9 cellular contexts compared by ENCODE assay signal in genomic region chr13:110396913-110397379, GRCh38.
DNase-seq lines count a peak whose midpoint lies in the region; ATAC-seq and TF ChIP-seq lines count a peak whose summit lies in the region.
"Had no signal": no experiment of that assay in that cellular context is flagged by ENCODE, and none has a peak within 500 bp of the region (broad histone marks: within the 10 kb centered on the region; RNA-seq: fewer than 3 reads in every experiment).

No MANE protein-coding gene starts in this region.

- no peak for TF ChIP-seq POLR2A in lower leg skin (IDR thresholded peaks at IDR 0.05)

- H3K9me3 Mint-ChIP-seq in stimulated activated memory B cell treated with anti-CD40 and anti-IgM and Interleukin-4, amounts not matched to agents 10 μg/mL and 1 μg/mL and 100 μg/mL, for 72 hours: no peaks in the 10 kb centered on the region

- H3K4me3 ChIP-seq in choroid plexus epithelial cell (ENCODE audit: low read depth, low read length): peak overlapping the region; percentile 6
- no peak overlapping the region for H3K4me3 ChIP-seq in lower leg skin (ENCODE audit: low read depth, poor library complexity, severe bottlenecking)

- H3K4me1 Mint-ChIP-seq in stimulated activated memory B cell treated with anti-CD40 and anti-IgM and Interleukin-4, amounts not matched to agents 10 μg/mL and 1 μg/mL and 100 μg/mL, for 72 hours: no peaks in the 10 kb centered on the region

- no peak for TF ChIP-seq CTCF in choroid plexus epithelial cell (conservative IDR thresholded peaks at IDR 0.05; ENCODE audit: low read depth, low read length)
- no peak for TF ChIP-seq CTCF in lower leg skin (IDR thresholded peaks at IDR 0.05)

- intact Hi-C loops in lower leg skin (cut with DNase I; ENCODE audit: low total_unique reads): no loop called here

- DNase-seq in HK-2 (ENCODE audit: unreplicated experiment): peak; percentile 61
- peak; percentile 100 for DNase-seq in choroid plexus epithelial cell (ENCODE audit: low read depth)
- peak; percentile 90 to 97 for DNase-seq in lower leg skin (ENCODE audit: low spot score in 2 of 2)
- peak; percentile 47 for DNase-seq in superior temporal gyrus (ENCODE audit: extremely low spot score)
- DNase-seq in activated naive CD4-positive, alpha-beta T cell treated with anti-CD3 and anti-CD28 coated beads, Interleukin-2, amount 50 U/mL, for 16 hours: no peak
- no peak for DNase-seq in iPS-NIHi11 (ENCODE audit: low spot score)
- DNase-seq in T-helper 9 cell: no peak
- DNase-seq: NCI-H446 had no signal

- no peaks in the 10 kb centered on the region for H3K36me3 Mint-ChIP-seq in stimulated activated memory B cell treated with anti-CD40 and anti-IgM and Interleukin-4, amounts not matched to agents 10 μg/mL and 1 μg/mL and 100 μg/mL, for 72 hours

- WGBS in lower leg skin, 2 donors: 37 to 51% methylated on average over 11 of the region's 11 CpGs

- no peak for ATAC-seq in stimulated activated memory B cell treated with anti-CD40 and anti-IgM and Interleukin-4, amounts not matched to agents 10 μg/mL and 1 μg/mL and 100 μg/mL, for 72 hours

- H3K27ac Mint-ChIP-seq in stimulated activated memory B cell treated with anti-CD40 and anti-IgM and Interleukin-4, amounts not matched to agents 10 μg/mL and 1 μg/mL and 100 μg/mL, for 72 hours: no peak overlapping the region

- no peak overlapping the region for H3K4me3 Mint-ChIP-seq in stimulated activated memory B cell treated with anti-CD40 and anti-IgM and Interleukin-4, amounts not matched to agents 10 μg/mL and 1 μg/mL and 100 μg/mL, for 72 hours

- H3K27me3 Mint-ChIP-seq in stimulated activated memory B cell treated with anti-CD40 and anti-IgM and Interleukin-4, amounts not matched to agents 10 μg/mL and 1 μg/mL and 100 μg/mL, for 72 hours: peaks cover 62% of the 10 kb centered on the region

Comparison
In these comparisons a context has a peak if more than half of its experiments do, and no peak if none do; other contexts are left out.
1. DNase-seq: peak in HK-2 (single experiment), choroid plexus epithelial cell (single experiment), lower leg skin (2 of 2) and superior temporal gyrus (single experiment); none in activated naive CD4-positive, alpha-beta T cell treated with anti-CD3 and anti-CD28 coated beads, Interleukin-2, amount 50 U/mL, for 16 hours (single experiment), iPS-NIHi11 (single experiment) and T-helper 9 cell (single experiment).